10 cellular contexts compared by ENCODE assay signal in the genomic region with DNA sequence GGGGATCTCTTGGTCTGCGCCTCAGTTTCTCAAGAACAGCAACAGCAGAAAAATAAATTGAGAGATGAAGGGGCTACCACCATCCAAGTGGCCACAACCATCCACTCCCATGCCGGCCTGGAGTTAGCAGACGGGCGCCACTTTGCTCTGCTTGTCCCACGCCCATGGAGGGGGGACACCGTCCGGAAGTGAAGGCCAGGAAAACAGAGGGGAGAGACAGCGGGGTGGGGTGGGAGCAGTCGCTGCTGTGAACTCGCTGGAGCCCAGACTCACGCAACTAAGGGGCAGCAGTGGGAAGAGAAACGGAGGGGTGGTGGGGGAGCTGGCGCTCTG.
A peak's percentile ranks its signal among the peaks of the same experiment; 100 is the strongest.
DNase-seq lines count a peak whose midpoint lies in the region; ATAC-seq, FAIRE-seq and TF ChIP-seq lines count a peak whose summit lies in the region.
"Had no signal": no experiment of that assay in that cellular context is flagged by ENCODE, and none has a peak within 500 bp of the region (broad histone marks: within the 10 kb centered on the region; RNA-seq: fewer than 3 reads in every experiment).

No MANE protein-coding gene starts in this region.

- WGBS in right lobe of liver (ENCODE audit: insufficient coverage, low coverage, low lambda C conversion rate, missing lambda C conversion rate) = 46% methylated on average over 10 of the region's 13 CpGs

- no peaks in the 10 kb centered on the region for H3K27me3 ChIP-seq in astrocyte (ENCODE audit: insufficient read depth, low read length)
- no peaks in the 10 kb centered on the region for H3K27me3 ChIP-seq in right lobe of liver
- H3K27me3 ChIP-seq in subcutaneous abdominal adipose tissue (ENCODE audit: control insufficient read depth in 5 of 5, insufficient read depth in 4 of 5, low read length in 5 of 5) = peaks cover 0 to 3% (median 0%) of the 10 kb centered on the region in 5 donors

- peak overlapping the region; percentile 66 for H3K4me3 ChIP-seq in astrocyte (ENCODE audit: insufficient read depth, low read depth, low read length)
- H3K4me3 ChIP-seq in right lobe of liver = peak overlapping the region; percentile 46 to 61 (median 52)
- peak overlapping the region; percentile 61 to 80 (median 77) for H3K4me3 ChIP-seq in subcutaneous abdominal adipose tissue (ENCODE audit: low read depth in 1 of 5, low read length in 5 of 5)

- H3K36me3 ChIP-seq in astrocyte (ENCODE audit: insufficient read depth, low read length) (no peaks in the 10 kb centered on the region), right lobe of liver (no peaks in the 10 kb centered on the region), subcutaneous abdominal adipose tissue (ENCODE audit: control insufficient read depth in 5 of 5, insufficient read depth in 5 of 5, low read length in 5 of 5) (no peaks in the 10 kb centered on the region)

- no peak overlapping the region for H3K27ac Mint-ChIP-seq in astrocyte (ENCODE audit: unreplicated experiment)
- H3K27ac Mint-ChIP-seq in type B pancreatic cell = no peak overlapping the region

- intact Hi-C loops in right lobe of liver (cut with DNase I) = no loop called here

- H3K9ac ChIP-seq in astrocyte (ENCODE audit: low read length) (peak overlapping the region; percentile 76), subcutaneous abdominal adipose tissue (ENCODE audit: low read length in 5 of 5) (peak overlapping the region in 4 of 5 donors; percentile 68 to 81 (median 73))

- peak overlapping the region; percentile 98 for H2AFZ ChIP-seq in astrocyte (ENCODE audit: low read depth, low read length)

- ATAC-seq in HG03460 (IDR thresholded peaks at IDR 0.05; ENCODE audit: unreplicated experiment) (peak; percentile 9), right lobe of liver (no peak), GM18511 (IDR thresholded peaks at IDR 0.05; ENCODE audit: unreplicated experiment) (no peak)

- H3K27me3 Mint-ChIP-seq in astrocyte (ENCODE audit: low read depth, unreplicated experiment) = no peaks in the 10 kb centered on the region
- no peaks in the 10 kb centered on the region for H3K27me3 Mint-ChIP-seq in type B pancreatic cell

- no peaks in the 10 kb centered on the region for H3K79me2 ChIP-seq in astrocyte (ENCODE audit: insufficient read depth, low read length)

- H3K4me3 Mint-ChIP-seq in astrocyte (ENCODE audit: unreplicated experiment) (no peak overlapping the region), type B pancreatic cell (no peak overlapping the region)

- H4K20me1 ChIP-seq in astrocyte (ENCODE audit: insufficient read depth, low read length) = no peaks in the 10 kb centered on the region

- no peaks in the 10 kb centered on the region for H3K9me3 Mint-ChIP-seq in astrocyte (ENCODE audit: unreplicated experiment)
- peaks cover 4% of the 10 kb centered on the region for H3K9me3 Mint-ChIP-seq in type B pancreatic cell

- H3K4me1 ChIP-seq in astrocyte (ENCODE audit: insufficient read depth, low read length) (peaks cover 9% of the 10 kb centered on the region), right lobe of liver (no peaks in the 10 kb centered on the region), subcutaneous abdominal adipose tissue (ENCODE audit: control insufficient read depth in 5 of 5, insufficient read depth in 5 of 5, low read length in 5 of 5) (peaks cover 0 to 21% (median 15%) of the 10 kb centered on the region in 5 donors)

- TF ChIP-seq POLR2A in right lobe of liver (IDR thresholded peaks at IDR 0.05) = no peak

- H3K4me1 Mint-ChIP-seq in astrocyte (ENCODE audit: low read depth, unreplicated experiment) (no peaks in the 10 kb centered on the region), type B pancreatic cell (ENCODE audit: unreplicated experiment) (no peaks in the 10 kb centered on the region)

- no peak for FAIRE-seq in astrocyte (lab: Jason Lieb, UNC)
- FAIRE-seq: endometrium, TTC549 had no signal

- TF ChIP-seq CTCF in astrocyte (IDR thresholded peaks at IDR 0.05; ENCODE audit: insufficient read depth, low read depth, low read length) (no peak), right lobe of liver (IDR thresholded peaks at IDR 0.05) (no peak), type B pancreatic cell (conservative IDR thresholded peaks at IDR 0.05) (no peak)

- H3K4me2 ChIP-seq in astrocyte (ENCODE audit: low read length) = peak overlapping the region; percentile 97

- H3K27ac ChIP-seq in astrocyte (ENCODE audit: low read depth, low read length) = no peak overlapping the region
- no peak overlapping the region for H3K27ac ChIP-seq in right lobe of liver
- H3K27ac ChIP-seq in subcutaneous abdominal adipose tissue (ENCODE audit: low read depth, low read length) = no peak overlapping the region

- H3K9me3 ChIP-seq in astrocyte (ENCODE audit: insufficient read depth, low read depth, low read length) = no peaks in the 10 kb centered on the region
- H3K9me3 ChIP-seq in right lobe of liver = no peaks in the 10 kb centered on the region
- peaks cover 0 to 8% (median 0%) of the 10 kb centered on the region in 5 donors for H3K9me3 ChIP-seq in subcutaneous abdominal adipose tissue (ENCODE audit: control insufficient read depth in 5 of 5, low read length in 5 of 5)

- DNase-seq in astrocyte (ENCODE audit: low read depth) (no peak), right lobe of liver (no peak), type B pancreatic cell (ENCODE audit: extremely low spot score, unreplicated experiment) (no peak), COLO829 (ENCODE audit: low spot score) (no peak)
- DNase-seq: NCI-H2081 treated with DMSO at 0.1 percent for 48 hours had no signal

- H3K36me3 Mint-ChIP-seq in astrocyte (ENCODE audit: low read depth, unreplicated experiment) (no peaks in the 10 kb centered on the region), type B pancreatic cell (no peaks in the 10 kb centered on the region)
